Comparison of ENCODE assay signal across 1 cellular context in genomic region chr17:77210946-77211541, GRCh38.
TF ChIP-seq lines count a peak whose summit lies in the region.

No MANE protein-coding gene starts in this region.

TF ChIP-seq in GM12878, 131 proteins besides CTCF, POLR2A, EP300 and RAD21 (continued from another document):
- no peak for TF ChIP-seq BCLAF1 (IDR thresholded peaks at IDR 0.05)
TF ChIP-seq in GM12878: peak in this region for 2.
